In genomic region chr2:26672112-26672817, GRCh38 we compare ENCODE assay signal across 3 cellular contexts.
TF ChIP-seq lines count a peak whose summit lies in the region.

No MANE protein-coding gene starts in this region.

TF ChIP-seq in GM23338, 12 proteins besides CTCF, POLR2A, EP300 and RAD21 (continues in another document):
- TF ChIP-seq CREB1 (CRISPR knock-in tag; IDR thresholded peaks at IDR 0.05; ENCODE audit: low read depth) (no peak), STAT1 (IDR thresholded peaks at IDR 0.05; ENCODE audit: unreplicated experiment) (no peak), ZNF462 (CRISPR knock-in tag; IDR thresholded peaks at IDR 0.05) (no peak), ZNF331 (CRISPR knock-in tag; IDR thresholded peaks at IDR 0.05; ENCODE audit: low read depth) (no peak), NANOG (IDR thresholded peaks at IDR 0.05; ENCODE audit: borderline replicate concordance) (no peak), JUNB (IDR thresholded peaks at IDR 0.05; ENCODE audit: unreplicated experiment) (no peak), EZH2phosphoT487 (IDR thresholded peaks at IDR 0.05; ENCODE audit: unreplicated experiment) (no peak), ZNF114 (CRISPR knock-in tag; IDR thresholded peaks at IDR 0.05) (no peak)

TF ChIP-seq in K562, 482 proteins besides CTCF, POLR2A, EP300 and RAD21:
- peak; percentile 14 for TF ChIP-seq RBM25 (IDR thresholded peaks at IDR 0.05; ENCODE audit: low read depth, low read length, severe bottlenecking)
- no peak for TF ChIP-seq JUND (IDR thresholded peaks at IDR 0.05; ENCODE audit: borderline replicate concordance, low read depth, low read length)
- TF ChIP-seq JUND (tag; IDR thresholded peaks at IDR 0.05; ENCODE audit: borderline replicate concordance, low read depth, low read length), result no peak

TF ChIP-seq in HepG2, 621 proteins besides CTCF, POLR2A, EP300 and RAD21:
- TF ChIP-seq LRRFIP1 (CRISPR knock-in tag; conservative IDR thresholded peaks at IDR 0.05) (no peak), ZNF629 (CRISPR knock-in tag; conservative IDR thresholded peaks at IDR 0.05) (peak; percentile 65), ZNF496 (CRISPR knock-in tag; IDR thresholded peaks at IDR 0.05; ENCODE audit: insufficient replicate concordance) (no peak), ARID3A (IDR thresholded peaks at IDR 0.05; ENCODE audit: low read depth, low read length) (no peak), SMYD3 (CRISPR knock-in tag; IDR thresholded peaks at IDR 0.05) (no peak), PAF1 (CRISPR knock-in tag; IDR thresholded peaks at IDR 0.05) (no peak)
